23 cellular contexts compared by ENCODE assay signal in genomic region chr12:58728397-58728796, GRCh38.
A peak's percentile ranks its signal among the peaks of the same experiment; 100 is the strongest.
DNase-seq lines count a peak whose midpoint lies in the region; ATAC-seq and TF ChIP-seq lines count a peak whose summit lies in the region.
"Had no signal": no experiment of that assay in that cellular context is flagged by ENCODE, and none has a peak within 500 bp of the region (broad histone marks: within the 10 kb centered on the region; RNA-seq: fewer than 3 reads in every experiment).

No MANE protein-coding gene starts in this region.

- DNase-seq in A172 (ENCODE audit: low spot score): peak; percentile 5
- DNase-seq in HFFc6: peak; percentile 37
- peak; percentile 25 for DNase-seq in amniotic stem cell (lab: John Stamatoyannopoulos, UW)
- DNase-seq in foreskin melanocyte: peak; percentile 11
- DNase-seq in Right ventricle myocardium inferior (ENCODE audit: missing footprints): no peak
- DNase-seq in cerebellar cortex (ENCODE audit: low spot score): no peak
- no peak for DNase-seq in NCI-H1930 (lab: John Stamatoyannopoulos, UW)
- DNase-seq: activated CD4-positive, alpha-beta T cell treated with anti-CD3 and anti-CD28 coated beads for 1 hour; activated T-cell treated with anti-CD3 and anti-CD28 coated beads, Interleukin-2, amount 50 U/mL, for 72 hours; dermis blood vessel endothelial cell; DMS 273 treated with DMSO at 0.1 percent for 48 hours; NCI-H1417; NCI-H524 treated with DMSO at 0.1 percent for 48 hours; pancreas; stimulated activated CD4-positive, alpha-beta T cell treated with anti-CD3 and anti-CD28 coated beads, Interleukin-2, amount 100 ng/mL, for 24 hours; stimulated activated naive B cell treated with anti-CD40 and anti-IgM and Interleukin-4, amounts not matched to agents 10 μg/mL and 1 μg/mL and 100 μg/mL, for 72 hours; T1000 had no signal

- H3K36me3 Mint-ChIP-seq in HFFc6 (ENCODE audit: low read depth): no peaks in the 10 kb centered on the region
- H3K36me3 Mint-ChIP-seq: activated naive CD4-positive, alpha-beta T cell treated with anti-CD3 and anti-CD28 coated beads, Interleukin-2, amount 50 U/mL, for 24 hours; CD14-positive monocyte; natural killer cell treated with Interleukin-12 subunit alpha and Interleukin-12 subunit beta and Interleukin-15 and Interleukin-18, amount 100 ng/mL, for 72 hours; stimulated activated naive B cell treated with anti-CD40 and anti-IgM and Interleukin-4, amounts not matched to agents 10 μg/mL and 1 μg/mL and 100 μg/mL, for 72 hours had no signal

- H3K4me3 Mint-ChIP-seq in HFFc6: no peak overlapping the region
- H3K4me3 Mint-ChIP-seq: activated naive CD4-positive, alpha-beta T cell treated with anti-CD3 and anti-CD28 coated beads, Interleukin-2, amount 50 U/mL, for 24 hours; activated T-cell treated with anti-CD3 and anti-CD28 coated beads, Interleukin-2, amount 50 U/mL, for 72 hours; CD14-positive monocyte; GM23338; natural killer cell treated with Interleukin-12 subunit alpha and Interleukin-12 subunit beta and Interleukin-15 and Interleukin-18, amount 100 ng/mL, for 72 hours; stimulated activated naive B cell treated with anti-CD40 and anti-IgM and Interleukin-4, amounts not matched to agents 10 μg/mL and 1 μg/mL and 100 μg/mL, for 72 hours had no signal

- ATAC-seq in HG03460 (IDR thresholded peaks at IDR 0.05; ENCODE audit: unreplicated experiment) (no peak), Right ventricle myocardium inferior (no peak)
- ATAC-seq: activated T-cell treated with anti-CD3 and anti-CD28 coated beads, Interleukin-2, amount 50 U/mL, for 72 hours; GM23338; natural killer cell treated with Interleukin-12 subunit alpha and Interleukin-12 subunit beta and Interleukin-15 and Interleukin-18, amount 100 ng/mL, for 72 hours; pancreas; sciatic nerve; stimulated activated naive B cell treated with anti-CD40 and anti-IgM and Interleukin-4, amounts not matched to agents 10 μg/mL and 1 μg/mL and 100 μg/mL, for 72 hours had no signal

- H3K4me1 Mint-ChIP-seq in HFFc6 (ENCODE audit: low read depth): peaks cover 16% of the 10 kb centered on the region
- H3K4me1 Mint-ChIP-seq: activated naive CD4-positive, alpha-beta T cell treated with anti-CD3 and anti-CD28 coated beads, Interleukin-2, amount 50 U/mL, for 24 hours; CD14-positive monocyte; GM23338; stimulated activated naive B cell treated with anti-CD40 and anti-IgM and Interleukin-4, amounts not matched to agents 10 μg/mL and 1 μg/mL and 100 μg/mL, for 72 hours had no signal

- H3K27me3 Mint-ChIP-seq in HFFc6 (ENCODE audit: insufficient read depth): no peaks in the 10 kb centered on the region; the same call in 1 of the 2 replicates
- H3K27me3 Mint-ChIP-seq: activated naive CD4-positive, alpha-beta T cell treated with anti-CD3 and anti-CD28 coated beads, Interleukin-2, amount 50 U/mL, for 24 hours; natural killer cell treated with Interleukin-12 subunit alpha and Interleukin-12 subunit beta and Interleukin-15 and Interleukin-18, amount 100 ng/mL, for 72 hours; stimulated activated naive B cell treated with anti-CD40 and anti-IgM and Interleukin-4, amounts not matched to agents 10 μg/mL and 1 μg/mL and 100 μg/mL, for 72 hours had no signal

- no peak overlapping the region for H3K27ac Mint-ChIP-seq in HFFc6
- H3K27ac Mint-ChIP-seq: activated naive CD4-positive, alpha-beta T cell treated with anti-CD3 and anti-CD28 coated beads, Interleukin-2, amount 50 U/mL, for 24 hours; activated T-cell treated with anti-CD3 and anti-CD28 coated beads, Interleukin-2, amount 50 U/mL, for 72 hours; CD14-positive monocyte; GM23338; natural killer cell treated with Interleukin-12 subunit alpha and Interleukin-12 subunit beta and Interleukin-15 and Interleukin-18, amount 100 ng/mL, for 72 hours; stimulated activated naive B cell treated with anti-CD40 and anti-IgM and Interleukin-4, amounts not matched to agents 10 μg/mL and 1 μg/mL and 100 μg/mL, for 72 hours had no signal

- no peak for TF ChIP-seq CTCF in HFFc6 (IDR thresholded peaks at IDR 0.05)

- no peaks in the 10 kb centered on the region for H3K9me3 Mint-ChIP-seq in HFFc6
- H3K9me3 Mint-ChIP-seq: GM23338 had no signal

- intact Hi-C loops in Right ventricle myocardium inferior (cut with DNase I): no loop called here

Comparison
In these comparisons a context has a peak if more than half of its experiments do, and no peak if none do; other contexts are left out.
1. DNase-seq: peak in A172 (single experiment), HFFc6 (single experiment), amniotic stem cell (single experiment) and foreskin melanocyte (single experiment); none in Right ventricle myocardium inferior (single experiment), cerebellar cortex (single experiment) and NCI-H1930 (0 of 2).